Comparison of ENCODE assay signal across 25 cellular contexts in the genomic region with DNA sequence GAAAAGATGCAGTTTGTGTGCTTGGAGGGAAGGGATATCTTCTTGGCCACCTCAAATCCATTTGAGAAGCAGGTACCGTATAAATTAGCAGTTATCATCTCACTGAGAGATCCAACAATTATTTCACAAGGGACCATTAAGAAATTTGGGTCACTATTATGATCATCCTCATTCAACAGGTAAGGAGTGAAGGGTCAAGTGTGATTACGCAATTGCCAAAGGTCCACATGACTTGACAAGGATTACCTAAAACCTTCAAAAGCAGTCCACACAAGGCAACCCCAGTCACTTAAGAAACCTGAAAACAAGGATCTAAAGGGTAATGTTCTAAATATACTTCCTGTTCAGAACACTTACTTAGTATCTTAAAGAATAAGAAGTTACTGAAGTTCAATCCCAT. TPM values are rescaled to one million over a fixed set of nuclear protein-coding genes. Genes with fewer than 3 reads are reported as not detected.
DNase-seq lines count a peak whose midpoint lies in the region; ATAC-seq and TF ChIP-seq lines count a peak whose summit lies in the region.
"Had no signal": no experiment of that assay in that cellular context is flagged by ENCODE, and none has a peak within 500 bp of the region (broad histone marks: within the 10 kb centered on the region; RNA-seq: fewer than 3 reads in every experiment).

No MANE protein-coding gene starts in this region.

- no peak for DNase-seq in activated CD4-positive, alpha-beta T cell treated with anti-CD3 and anti-CD28 coated beads for 36 hours
- DNase-seq in activated CD4-positive, alpha-beta T cell treated with anti-CD3 and anti-CD28 coated beads, Interleukin-2, amount 50 U/mL, for 1 hour: no peak
- no peak for DNase-seq in natural killer cell treated with Interleukin-12 subunit alpha and Interleukin-12 subunit beta and Interleukin-15 and Interleukin-18, amount 100 ng/mL, for 72 hours (ENCODE audit: low spot score)
- no peak for DNase-seq in activated effector memory CD4-positive, alpha-beta T cell treated with Interleukin-2 at 50 U/mL for 16 hours
- no peak for DNase-seq in SJCRH30
- DNase-seq in GM19238 (ENCODE audit: insufficient read length, low spot score): no peak
- DNase-seq: activated CD4-positive, alpha-beta T cell treated with anti-CD3 and anti-CD28 coated beads, Interleukin-2, amount 10 ng/mL, durations not matched to agents 7 days and 5 days; activated T-cell treated with anti-CD3 and anti-CD28 coated beads, Interleukin-2, amount 50 U/mL, for 48 hours; aorta; cerebellar nuclear complex; erythroblast; kidney glomerular epithelial cell; NCI-H1048; NCI-H2029; NCI-H446; NK-92 treated with Interleukin-12 subunit alpha and Interleukin-12 subunit beta, amount 100 ng/mL, for 24 hours; stimulated activated CD4-positive, alpha-beta T cell treated with anti-CD3 and anti-CD28 coated beads, Interleukin-1b, Interleukin-23, amount 100 ng/mL, for 48 hours; stomach; trophoblast cell had no signal

- H3K27me3 ChIP-seq in SJCRH30: no peaks in the 10 kb centered on the region
- H3K27me3 ChIP-seq: BLaER1, stomach had no signal

- H3K36me3 ChIP-seq in HEK293 (ENCODE audit: control insufficient read depth in 2 of 2, insufficient read depth in 1 of 2, low read length in 2 of 2) (no peaks in the 10 kb centered on the region), SJCRH30 (no peaks in the 10 kb centered on the region)
- H3K36me3 ChIP-seq: HAP-1, stomach had no signal

- peaks cover 27% of the 10 kb centered on the region for H3K36me3 Mint-ChIP-seq in activated CD4-positive, alpha-beta T cell treated with anti-CD3 and anti-CD28 coated beads for 36 hours (ENCODE audit: low read depth)
- peaks cover 18% of the 10 kb centered on the region for H3K36me3 Mint-ChIP-seq in activated naive CD8-positive, alpha-beta T cell
- H3K36me3 Mint-ChIP-seq in natural killer cell treated with Interleukin-12 subunit alpha and Interleukin-12 subunit beta and Interleukin-15 and Interleukin-18, amount 100 ng/mL, for 72 hours: peaks cover 5% of the 10 kb centered on the region

- no peak overlapping the region for H3K4me3 Mint-ChIP-seq in activated CD4-positive, alpha-beta T cell treated with anti-CD3 and anti-CD28 coated beads for 36 hours
- no peak overlapping the region for H3K4me3 Mint-ChIP-seq in activated naive CD8-positive, alpha-beta T cell
- H3K4me3 Mint-ChIP-seq in natural killer cell treated with Interleukin-12 subunit alpha and Interleukin-12 subunit beta and Interleukin-15 and Interleukin-18, amount 100 ng/mL, for 72 hours: peak overlapping the region; percentile 78
- H3K4me3 Mint-ChIP-seq: activated CD4-positive, alpha-beta T cell treated with anti-CD3 and anti-CD28 coated beads, Interleukin-2, amount 10 ng/mL, durations not matched to agents 7 days and 5 days; nephron had no signal

- TF ChIP-seq CTCF in HEK293 (tag by site-specific recombination; IDR thresholded peaks at IDR 0.05): no peak

- H3K27me3 Mint-ChIP-seq in activated CD4-positive, alpha-beta T cell treated with anti-CD3 and anti-CD28 coated beads for 36 hours: no peaks in the 10 kb centered on the region
- no peaks in the 10 kb centered on the region for H3K27me3 Mint-ChIP-seq in activated naive CD8-positive, alpha-beta T cell
- H3K27me3 Mint-ChIP-seq in natural killer cell treated with Interleukin-12 subunit alpha and Interleukin-12 subunit beta and Interleukin-15 and Interleukin-18, amount 100 ng/mL, for 72 hours: no peaks in the 10 kb centered on the region
- H3K27me3 Mint-ChIP-seq: activated CD4-positive, alpha-beta T cell treated with anti-CD3 and anti-CD28 coated beads, Interleukin-2, amount 10 ng/mL, durations not matched to agents 7 days and 5 days had no signal

- no peaks in the 10 kb centered on the region for H3K9me3 ChIP-seq in HEK293 (ENCODE audit: control insufficient read depth, insufficient read depth, low read depth, low read length)
- H3K9me3 ChIP-seq in SJCRH30 (replicated peaks): no peaks in the 10 kb centered on the region
- H3K9me3 ChIP-seq: HAP-1, stomach had no signal

- H3K4me3 ChIP-seq in HEK293 (ENCODE audit: low read depth, low read length): no peak overlapping the region
- no peak overlapping the region for H3K4me3 ChIP-seq in SJCRH30
- H3K4me3 ChIP-seq: BLaER1, HAP-1, stomach had no signal

- ATAC-seq in activated CD4-positive, alpha-beta T cell treated with anti-CD3 and anti-CD28 coated beads for 36 hours: no peak
- no peak for ATAC-seq in natural killer cell treated with Interleukin-12 subunit alpha and Interleukin-12 subunit beta and Interleukin-15 and Interleukin-18, amount 100 ng/mL, for 72 hours

- intact Hi-C loops in activated CD4-positive, alpha-beta T cell treated with anti-CD3 and anti-CD28 coated beads for 36 hours (cut with DNase I, micrococcal nuclease): loop anchor here in 1 of 2 experiments (10.0 kb wide), 1 partner anchor 696 kb away; no protein-coding TSS in a partner anchor

- H3K4me1 ChIP-seq in HEK293 (ENCODE audit: control insufficient read depth, insufficient read depth, low read length): peaks cover 2% of the 10 kb centered on the region
- no peaks in the 10 kb centered on the region for H3K4me1 ChIP-seq in SJCRH30
- H3K4me1 ChIP-seq: HAP-1 had no signal

- H3K27ac Mint-ChIP-seq in activated CD4-positive, alpha-beta T cell treated with anti-CD3 and anti-CD28 coated beads for 36 hours: peak overlapping the region; percentile 66
- H3K27ac Mint-ChIP-seq in activated naive CD8-positive, alpha-beta T cell: peak overlapping the region; percentile 78
- peak overlapping the region; percentile 88 to 90 for H3K27ac Mint-ChIP-seq in natural killer cell treated with Interleukin-12 subunit alpha and Interleukin-12 subunit beta and Interleukin-15 and Interleukin-18, amount 100 ng/mL, for 72 hours
- H3K27ac Mint-ChIP-seq: nephron had no signal

- H3K9me3 Mint-ChIP-seq in activated CD4-positive, alpha-beta T cell treated with anti-CD3 and anti-CD28 coated beads for 36 hours (ENCODE audit: low read depth): no peaks in the 10 kb centered on the region
- H3K9me3 Mint-ChIP-seq in activated naive CD8-positive, alpha-beta T cell (ENCODE audit: low read depth): no peaks in the 10 kb centered on the region
- peaks cover 3% of the 10 kb centered on the region for H3K9me3 Mint-ChIP-seq in natural killer cell treated with Interleukin-12 subunit alpha and Interleukin-12 subunit beta and Interleukin-15 and Interleukin-18, amount 100 ng/mL, for 72 hours
- H3K9me3 Mint-ChIP-seq: activated CD4-positive, alpha-beta T cell treated with anti-CD3 and anti-CD28 coated beads, Interleukin-2, amount 10 ng/mL, durations not matched to agents 7 days and 5 days; nephron had no signal

- CTCF ChIA-PET in activated CD4-positive, alpha-beta T cell treated with anti-CD3 and anti-CD28 coated beads for 36 hours (lab: Charles Lee): interaction anchor here (1.5 to 2.7 kb wide), 3 partner anchors 9 to 30 kb away, joined by 5 to 12 read pairs (median 6); no protein-coding TSS in a partner anchor
- CTCF ChIA-PET in HEK293 (lab: Yijun Ruan, JAX): no interaction called here

- H3K4me1 Mint-ChIP-seq in activated CD4-positive, alpha-beta T cell treated with anti-CD3 and anti-CD28 coated beads for 36 hours: peaks cover 82% of the 10 kb centered on the region
- H3K4me1 Mint-ChIP-seq in activated naive CD8-positive, alpha-beta T cell (ENCODE audit: low read depth): peaks cover 81% of the 10 kb centered on the region
- peaks cover 75 to 78% of the 10 kb centered on the region in 2 donors for H3K4me1 Mint-ChIP-seq in natural killer cell treated with Interleukin-12 subunit alpha and Interleukin-12 subunit beta and Interleukin-15 and Interleukin-18, amount 100 ng/mL, for 72 hours (ENCODE audit: low read depth in 2 of 2)

- POLR2A ChIA-PET in activated CD4-positive, alpha-beta T cell treated with anti-CD3 and anti-CD28 coated beads for 36 hours (lab: Charles Lee): interaction anchor here (1.7 to 2.0 kb wide), 2 partner anchors 26 to 29 kb away, joined by 11 to 13 read pairs; a partner anchor contains a TSS
- POLR2A ChIA-PET in HEK293 (lab: Yijun Ruan, JAX): interaction anchor here (1.4 kb wide), 1 partner anchor 27 kb away, joined by 3 read pairs; a partner anchor contains a TSS

- H3K27ac ChIP-seq in HEK293 (ENCODE audit: extremely low read depth, low read depth, low read length) (no peak overlapping the region), SJCRH30 (no peak overlapping the region)
- H3K27ac ChIP-seq: BLaER1, parathyroid adenoma, stomach had no signal

TF ChIP-seq in HEK293, 187 proteins besides CTCF, POLR2A, EP300 and RAD21 (continues in another document):
- no peak for TF ChIP-seq ZNF837 (tag by site-specific recombination; IDR thresholded peaks at IDR 0.05)
- peak; percentile 89 for TF ChIP-seq SCRT2 (tag by site-specific recombination; IDR thresholded peaks at IDR 0.05)
- TF ChIP-seq ZNF19 (tag by site-specific recombination; IDR thresholded peaks at IDR 0.05; ENCODE audit: low read depth): no peak
- TF ChIP-seq, protein P1, sequence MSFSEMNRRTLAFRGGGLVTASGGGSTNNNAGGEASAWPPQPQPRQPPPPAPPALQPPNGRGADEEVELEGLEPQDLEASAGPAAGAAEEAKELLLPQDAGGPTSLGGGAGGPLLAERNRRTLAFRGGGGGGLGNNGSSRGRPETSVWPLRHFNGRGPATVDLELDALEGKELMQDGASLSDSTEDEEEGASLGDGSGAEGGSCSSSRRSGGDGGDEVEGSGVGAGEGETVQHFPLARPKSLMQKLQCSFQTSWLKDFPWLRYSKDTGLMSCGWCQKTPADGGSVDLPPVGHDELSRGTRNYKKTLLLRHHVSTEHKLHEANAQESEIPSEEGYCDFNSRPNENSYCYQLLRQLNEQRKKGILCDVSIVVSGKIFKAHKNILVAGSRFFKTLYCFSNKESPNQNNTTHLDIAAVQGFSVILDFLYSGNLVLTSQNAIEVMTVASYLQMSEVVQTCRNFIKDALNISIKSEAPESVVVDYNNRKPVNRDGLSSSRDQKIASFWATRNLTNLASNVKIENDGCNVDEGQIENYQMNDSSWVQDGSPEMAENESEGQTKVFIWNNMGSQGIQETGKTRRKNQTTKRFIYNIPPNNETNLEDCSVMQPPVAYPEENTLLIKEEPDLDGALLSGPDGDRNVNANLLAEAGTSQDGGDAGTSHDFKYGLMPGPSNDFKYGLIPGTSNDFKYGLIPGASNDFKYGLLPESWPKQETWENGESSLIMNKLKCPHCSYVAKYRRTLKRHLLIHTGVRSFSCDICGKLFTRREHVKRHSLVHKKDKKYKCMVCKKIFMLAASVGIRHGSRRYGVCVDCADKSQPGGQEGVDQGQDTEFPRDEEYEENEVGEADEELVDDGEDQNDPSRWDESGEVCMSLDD (tag by site-specific recombination; IDR thresholded peaks at IDR 0.05): no peak
- TF ChIP-seq ZNF132 (tag by site-specific recombination; IDR thresholded peaks at IDR 0.05; ENCODE audit: borderline replicate concordance): no peak
- TF ChIP-seq OSR2 (tag by site-specific recombination; IDR thresholded peaks at IDR 0.05): no peak
- no peak for TF ChIP-seq ZNF785 (tag by site-specific recombination; IDR thresholded peaks at IDR 0.05)

RNA-seq across cellular contexts. Expression of a gene that starts 27.4 kb away (rescaled TPM):
- total RNA-seq in activated CD4-positive, alpha-beta T cell treated with anti-CD3 and anti-CD28 coated beads for 36 hours: 10 to 100 TPM; 49.7 to 53.0 TPM
- 100 to 1,000 TPM in 1 of 2 donors, 10 to 100 TPM in 1; 65.7 to 104 TPM for total RNA-seq in natural killer cell treated with Interleukin-12 subunit alpha and Interleukin-12 subunit beta and Interleukin-15 and Interleukin-18, amount 100 ng/mL, for 72 hours
- 18.2 and 19.1 TPM in 2 replicates for total RNA-seq in SJCRH30 (2014; rRNA removed; shearing (Covaris generic))
